15 cellular contexts compared by ENCODE assay signal in genomic region chr6:167567142-167568033, GRCh38.
A peak's percentile ranks its signal among the peaks of the same experiment; 100 is the strongest.
DNase-seq lines count a peak whose midpoint lies in the region; ATAC-seq, FAIRE-seq and TF ChIP-seq lines count a peak whose summit lies in the region.
"Had no signal": no experiment of that assay in that cellular context is flagged by ENCODE, and none has a peak within 500 bp of the region (broad histone marks: within the 10 kb centered on the region; RNA-seq: fewer than 3 reads in every experiment).

No MANE protein-coding gene starts in this region.

- DNase-seq in SJCRH30 = peak; percentile 78 to 84
- peak; percentile 80 for DNase-seq in Right ventricle myocardium superior
- peak; percentile 37 for DNase-seq in urothelium cell line (ENCODE audit: low spot score)
- no peak for DNase-seq in GM03348 (ENCODE audit: low spot score)
- no peak for DNase-seq in WERI-Rb-1
- no peak for DNase-seq in NCI-H524 treated with DMSO at 0.1 percent for 48 hours (lab: John Stamatoyannopoulos, UW)
- DNase-seq: DMS79 treated with DMSO at 0.1 percent for 48 hours, NCI-H1105 treated with DMSO at 0.1 percent for 48 hours, NCI-H345, transverse colon had no signal

- H3K4me1 ChIP-seq in SJCRH30 = peaks cover 35% of the 10 kb centered on the region
- H3K4me1 ChIP-seq: parathyroid adenoma, transverse colon had no signal

- TF ChIP-seq CTCF in nephron (IDR thresholded peaks at IDR 0.05; ENCODE audit: unreplicated experiment in 3 of 3) (no peak), WERI-Rb-1 (IDR thresholded peaks at IDR 0.05; ENCODE audit: low read depth, low read length) (no peak)

- peaks cover 52% of the 10 kb centered on the region for H3K4me1 Mint-ChIP-seq in nephron

- H3K27me3 Mint-ChIP-seq in nephron (ENCODE audit: low read depth) = peaks cover 29% of the 10 kb centered on the region

- H3K27ac ChIP-seq in SJCRH30 (peak overlapping the region; percentile 71), WERI-Rb-1 (no peak overlapping the region)
- H3K27ac ChIP-seq: parathyroid adenoma, transverse colon had no signal

- H3K4me3 Mint-ChIP-seq in nephron = no peak overlapping the region
- H3K4me3 Mint-ChIP-seq: IgD-negative memory B cell, mesothelial cell of epicardium had no signal

- ATAC-seq in Right ventricle myocardium superior (ENCODE audit: poor library complexity) = peak; percentile 63

- FAIRE-seq in urothelium cell line (lab: Jason Lieb, UNC) = no peak
- FAIRE-seq: colon had no signal

- H3K9me3 Mint-ChIP-seq in nephron = no peaks in the 10 kb centered on the region
- H3K9me3 Mint-ChIP-seq: mesothelial cell of epicardium had no signal

- peak overlapping the region; percentile 41 to 95 (median 91) for H3K27ac Mint-ChIP-seq in nephron
- H3K27ac Mint-ChIP-seq: mesothelial cell of epicardium had no signal

- no peaks in the 10 kb centered on the region for H3K36me3 Mint-ChIP-seq in nephron (ENCODE audit: low read depth)
- H3K36me3 Mint-ChIP-seq: IgD-negative memory B cell had no signal

- H3K9me3 ChIP-seq in SJCRH30 (replicated peaks) (no peaks in the 10 kb centered on the region), WERI-Rb-1 (ENCODE audit: severe bottlenecking) (no peaks in the 10 kb centered on the region)
- H3K9me3 ChIP-seq: transverse colon had no signal

- no peaks in the 10 kb centered on the region for H3K36me3 ChIP-seq in SJCRH30
- H3K36me3 ChIP-seq in WERI-Rb-1 = no peaks in the 10 kb centered on the region
- H3K36me3 ChIP-seq: transverse colon had no signal

- no peaks in the 10 kb centered on the region for H3K27me3 ChIP-seq in SJCRH30
- H3K27me3 ChIP-seq in WERI-Rb-1 (ENCODE audit: insufficient read depth, low read depth, severe bottlenecking) = no peaks in the 10 kb centered on the region
- H3K27me3 ChIP-seq: transverse colon had no signal

- peak overlapping the region; percentile 29 for H3K4me3 ChIP-seq in SJCRH30
- no peak overlapping the region for H3K4me3 ChIP-seq in WERI-Rb-1 (ENCODE audit: low read depth, low read length)
- H3K4me3 ChIP-seq: transverse colon had no signal

- intact Hi-C loops in Right ventricle myocardium superior (cut with DNase I) = no loop called here

Comparison
In these comparisons a context has a peak if more than half of its experiments do, and no peak if none do; other contexts are left out.
1. DNase-seq: peak in SJCRH30 (2 of 2), Right ventricle myocardium superior (single experiment) and urothelium cell line (single experiment); none in GM03348 (single experiment), WERI-Rb-1 (single experiment) and NCI-H524 treated with DMSO at 0.1 percent for 48 hours (single experiment).